ENCODE assay signal across 9 cellular contexts in the genomic region with DNA sequence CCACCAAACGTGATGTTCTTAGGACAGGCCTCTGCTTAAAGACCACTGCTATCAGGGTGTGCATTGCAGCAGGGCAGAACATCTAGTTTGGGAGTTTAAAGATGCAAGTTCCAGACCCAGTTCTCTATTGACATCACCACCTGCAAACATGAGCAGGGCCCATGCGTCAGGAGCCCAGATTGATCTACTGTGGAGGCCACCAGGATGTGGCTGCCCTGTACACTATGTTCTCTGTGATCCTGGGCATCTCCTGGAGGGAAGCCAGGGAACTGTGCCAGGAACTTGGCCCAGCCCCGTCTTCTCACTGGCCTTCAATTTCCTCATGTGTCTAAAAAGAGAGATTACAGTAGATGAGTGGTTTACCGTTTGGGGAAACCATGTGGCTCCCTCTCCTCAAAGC.
A peak's percentile ranks its signal among the peaks of the same experiment; 100 is the strongest.
DNase-seq lines count a peak whose midpoint lies in the region; ATAC-seq lines count a peak whose summit lies in the region.
"Had no signal": no experiment of that assay in that cellular context is flagged by ENCODE, and none has a peak within 500 bp of the region (broad histone marks: within the 10 kb centered on the region; RNA-seq: fewer than 3 reads in every experiment).

No MANE protein-coding gene starts in this region.

- H3K4me1 Mint-ChIP-seq in activated T-cell treated with anti-CD3 and anti-CD28 coated beads, Interleukin-2, amount 50 U/mL, for 4 hours (ENCODE audit: low read depth) = peaks cover 15% of the 10 kb centered on the region
- peaks cover 6% of the 10 kb centered on the region for H3K4me1 Mint-ChIP-seq in activated naive CD4-positive, alpha-beta T cell treated with anti-CD3 and anti-CD28 coated beads for 36 hours (ENCODE audit: low read depth)

- no peaks in the 10 kb centered on the region for H3K36me3 Mint-ChIP-seq in activated T-cell treated with anti-CD3 and anti-CD28 coated beads, Interleukin-2, amount 50 U/mL, for 4 hours (ENCODE audit: insufficient read depth)
- H3K36me3 Mint-ChIP-seq in activated naive CD4-positive, alpha-beta T cell treated with anti-CD3 and anti-CD28 coated beads for 36 hours (ENCODE audit: low read depth) = peaks cover 1% of the 10 kb centered on the region
- H3K36me3 Mint-ChIP-seq: natural killer cell treated with Interleukin-12 subunit alpha and Interleukin-12 subunit beta and Interleukin-15 and Interleukin-18, amount 100 ng/mL, for 72 hours had no signal

- intact Hi-C loops in activated naive CD4-positive, alpha-beta T cell treated with anti-CD3 and anti-CD28 coated beads for 36 hours (cut with micrococcal nuclease) = no loop called here

- H3K27me3 Mint-ChIP-seq in activated T-cell treated with anti-CD3 and anti-CD28 coated beads, Interleukin-2, amount 50 U/mL, for 4 hours (ENCODE audit: low read depth) = no peaks in the 10 kb centered on the region
- H3K27me3 Mint-ChIP-seq in activated naive CD4-positive, alpha-beta T cell treated with anti-CD3 and anti-CD28 coated beads for 36 hours (ENCODE audit: low read depth) = no peaks in the 10 kb centered on the region
- H3K27me3 Mint-ChIP-seq: natural killer cell treated with Interleukin-12 subunit alpha and Interleukin-12 subunit beta and Interleukin-15 and Interleukin-18, amount 100 ng/mL, for 72 hours had no signal

- H3K27ac Mint-ChIP-seq in activated naive CD4-positive, alpha-beta T cell treated with anti-CD3 and anti-CD28 coated beads for 36 hours = no peak overlapping the region

- peak in 9 of 14 donors; percentile 4 to 95 (median 37) for DNase-seq in C1 segment of cervical spinal cord (lab: John Stamatoyannopoulos, UW)
- DNase-seq in NCI-H226 = peak; percentile 18
- peak; percentile 51 for DNase-seq in epidermal melanocyte (ENCODE audit: insufficient read length, low spot score)
- DNase-seq in myocyte (ENCODE audit: low read depth) = peak; percentile 99
- no peak for DNase-seq in activated T-cell treated with anti-CD3 and anti-CD28 coated beads, Interleukin-2, amount 50 U/mL, for 4 hours
- DNase-seq in activated naive CD4-positive, alpha-beta T cell treated with anti-CD3 and anti-CD28 coated beads for 36 hours = no peak

- H3K9me3 Mint-ChIP-seq in activated T-cell treated with anti-CD3 and anti-CD28 coated beads, Interleukin-2, amount 50 U/mL, for 4 hours = no peaks in the 10 kb centered on the region
- no peaks in the 10 kb centered on the region for H3K9me3 Mint-ChIP-seq in activated naive CD4-positive, alpha-beta T cell treated with anti-CD3 and anti-CD28 coated beads for 36 hours
- H3K9me3 Mint-ChIP-seq: natural killer cell treated with Interleukin-12 subunit alpha and Interleukin-12 subunit beta and Interleukin-15 and Interleukin-18, amount 100 ng/mL, for 72 hours had no signal

- no peak overlapping the region for H3K4me3 Mint-ChIP-seq in activated T-cell treated with anti-CD3 and anti-CD28 coated beads, Interleukin-2, amount 50 U/mL, for 4 hours
- no peak overlapping the region for H3K4me3 Mint-ChIP-seq in activated naive CD4-positive, alpha-beta T cell treated with anti-CD3 and anti-CD28 coated beads for 36 hours
- H3K4me3 Mint-ChIP-seq: natural killer cell treated with Interleukin-12 subunit alpha and Interleukin-12 subunit beta and Interleukin-15 and Interleukin-18, amount 100 ng/mL, for 72 hours had no signal

- CTCF ChIA-PET in activated naive CD4-positive, alpha-beta T cell treated with anti-CD3 and anti-CD28 coated beads for 36 hours (lab: Charles Lee) = interaction anchor here (0.7 to 1.0 kb wide), 3 partner anchors 19 to 193 kb away, joined by 3 read pairs; no protein-coding TSS in a partner anchor

- ATAC-seq in activated T-cell treated with anti-CD3 and anti-CD28 coated beads, Interleukin-2, amount 50 U/mL, for 4 hours = no peak
- ATAC-seq in HG02852 (IDR thresholded peaks at IDR 0.05; ENCODE audit: unreplicated experiment) (no peak), GM19395 (IDR thresholded peaks at IDR 0.05; ENCODE audit: unreplicated experiment) (no peak)
- ATAC-seq: natural killer cell treated with Interleukin-12 subunit alpha and Interleukin-12 subunit beta and Interleukin-15 and Interleukin-18, amount 100 ng/mL, for 72 hours had no signal

Comparison
In these comparisons a context has a peak if more than half of its experiments do, and no peak if none do; other contexts are left out.
1. DNase-seq: peak in C1 segment of cervical spinal cord (9 of 14), NCI-H226 (single experiment), epidermal melanocyte (single experiment) and myocyte (single experiment); none in activated T-cell treated with anti-CD3 and anti-CD28 coated beads, Interleukin-2, amount 50 U/mL, for 4 hours (single experiment) and activated naive CD4-positive, alpha-beta T cell treated with anti-CD3 and anti-CD28 coated beads for 36 hours (single experiment).